ENCODE assay signal across 8 cellular contexts in genomic region chr12:78229491-78230209, GRCh38.
DNase-seq lines count a peak whose midpoint lies in the region; ATAC-seq and TF ChIP-seq lines count a peak whose summit lies in the region.

No MANE protein-coding gene starts in this region.

- H3K27me3 ChIP-seq in lower lobe of right lung (ENCODE audit: low read depth), result no peaks in the 10 kb centered on the region

- DNase-seq in CD1c-positive myeloid dendritic cell (ENCODE audit: extremely low spot score) (peak; percentile 26), NAMALWA (ENCODE audit: low spot score) (peak; percentile 78), astrocyte of the hippocampus (ENCODE audit: low read depth, low spot score) (peak; percentile 31), lower lobe of right lung (no peak), NCI-H1694 treated with DMSO at 0.1 percent for 48 hours (lab: John Stamatoyannopoulos, UW) (no peak)
- no peak for DNase-seq in effector CD8-positive, alpha-beta T cell (lab: John Stamatoyannopoulos, UW)

- ATAC-seq in GM18508 (IDR thresholded peaks at IDR 0.05; ENCODE audit: insufficient read depth, unreplicated experiment) (peak; percentile 96), HG02852 (IDR thresholded peaks at IDR 0.05; ENCODE audit: unreplicated experiment) (peak; percentile 98), lower lobe of right lung (no peak)

- no peaks in the 10 kb centered on the region for H3K9me3 ChIP-seq in lower lobe of right lung

- H3K36me3 ChIP-seq in lower lobe of right lung, result no peaks in the 10 kb centered on the region

- H3K4me1 ChIP-seq in lower lobe of right lung, result no peaks in the 10 kb centered on the region

- H3K27ac ChIP-seq in lower lobe of right lung, result no peak overlapping the region

- H3K4me3 ChIP-seq in lower lobe of right lung, result no peak overlapping the region

- intact Hi-C loops in lower lobe of right lung (cut with DNase I), result no loop called here

- peak; percentile 47 for TF ChIP-seq CTCF in lower lobe of right lung (IDR thresholded peaks at IDR 0.05)

Comparison
In these comparisons a context has a peak if more than half of its experiments do, and no peak if none do; other contexts are left out.
1. DNase-seq: peak in CD1c-positive myeloid dendritic cell (single experiment), NAMALWA (single experiment) and astrocyte of the hippocampus (single experiment); none in lower lobe of right lung (single experiment), effector CD8-positive, alpha-beta T cell (single experiment) and NCI-H1694 treated with DMSO at 0.1 percent for 48 hours (single experiment).
2. ATAC-seq: peak in GM18508 (single experiment) and HG02852 (single experiment); none in lower lobe of right lung (0 of 2).